ENCODE assay signal across 8 cellular contexts in the genomic region with DNA sequence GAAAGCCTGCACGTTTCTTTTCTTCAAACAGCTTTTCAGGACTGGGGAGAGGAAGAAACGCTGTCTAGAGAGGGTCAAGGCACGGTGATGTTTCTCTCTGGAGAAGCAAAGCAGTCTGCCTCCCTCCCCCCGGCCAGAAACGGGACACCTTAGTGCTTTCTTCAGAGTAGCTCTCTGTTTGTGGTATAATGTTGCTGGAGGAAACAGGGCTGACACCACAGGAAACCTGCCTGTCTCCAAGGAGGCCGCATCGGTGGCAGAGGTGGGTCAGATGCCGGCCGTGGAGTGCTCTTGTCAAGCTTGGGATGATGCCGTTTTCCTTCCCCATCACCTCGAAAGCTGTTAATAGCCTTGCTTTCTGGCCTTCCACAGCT.
DNase-seq lines count a peak whose midpoint lies in the region; ATAC-seq and TF ChIP-seq lines count a peak whose summit lies in the region.

No MANE protein-coding gene starts in this region.

- H3K27ac ChIP-seq in uterus, result peak overlapping the region; percentile 76 to 80
- H3K27ac ChIP-seq in caudate nucleus (ENCODE audit: low read depth, low read length), result no peak overlapping the region

- TF ChIP-seq POLR2A in uterus (IDR thresholded peaks at IDR 0.05), result no peak

- peak; percentile 45 for DNase-seq in Right ventricle myocardium inferior (ENCODE audit: missing footprints)
- no peak for DNase-seq in Right ventricle myocardium superior
- peak; percentile 50 for DNase-seq in activated naive CD8-positive, alpha-beta T cell treated with anti-CD3 and anti-CD28 coated beads, Interleukin-2, amount 50 U/mL, for 24 hours
- peak in 1 of 2 experiments; percentile 52 for DNase-seq in mesothelial cell of epicardium (ENCODE audit: low spot score in 2 of 2, unreplicated experiment in 2 of 2)
- DNase-seq in uterus, result peak; percentile 34 to 44
- DNase-seq in caudate nucleus (lab: John Stamatoyannopoulos, UW), result no peak
- DNase-seq in GM13976 (ENCODE audit: low spot score), result no peak

- TF ChIP-seq CTCF in mesothelial cell of epicardium (IDR thresholded peaks at IDR 0.05; ENCODE audit: unreplicated experiment), result no peak
- TF ChIP-seq CTCF in uterus (IDR thresholded peaks at IDR 0.05), result no peak
- TF ChIP-seq CTCF in GM13976 (IDR thresholded peaks at IDR 0.05; ENCODE audit: borderline replicate concordance, control extremely low read depth, extremely low read depth, insufficient read depth, missing control alignments), result no peak

- H3K4me1 ChIP-seq in uterus, result peaks cover 20 to 31% of the 10 kb centered on the region in 2 donors

- H3K9me3 ChIP-seq in uterus, result no peaks in the 10 kb centered on the region

- H3K4me3 Mint-ChIP-seq in activated naive CD8-positive, alpha-beta T cell treated with anti-CD3 and anti-CD28 coated beads, Interleukin-2, amount 50 U/mL, for 24 hours, result peak overlapping the region; percentile 19
- H3K4me3 Mint-ChIP-seq in mesothelial cell of epicardium, result peak overlapping the region; percentile 14

- H3K9me3 Mint-ChIP-seq in activated naive CD8-positive, alpha-beta T cell treated with anti-CD3 and anti-CD28 coated beads, Interleukin-2, amount 50 U/mL, for 24 hours, result no peaks in the 10 kb centered on the region
- no peaks in the 10 kb centered on the region for H3K9me3 Mint-ChIP-seq in mesothelial cell of epicardium

- H3K27ac Mint-ChIP-seq in activated naive CD8-positive, alpha-beta T cell treated with anti-CD3 and anti-CD28 coated beads, Interleukin-2, amount 50 U/mL, for 24 hours, result peak overlapping the region; percentile 83
- peak overlapping the region; percentile 98 for H3K27ac Mint-ChIP-seq in mesothelial cell of epicardium

- peaks cover 49% of the 10 kb centered on the region for H3K36me3 Mint-ChIP-seq in activated naive CD8-positive, alpha-beta T cell treated with anti-CD3 and anti-CD28 coated beads, Interleukin-2, amount 50 U/mL, for 24 hours (ENCODE audit: low read depth)
- peaks cover 8% of the 10 kb centered on the region for H3K36me3 Mint-ChIP-seq in mesothelial cell of epicardium

- H3K4me1 Mint-ChIP-seq in activated naive CD8-positive, alpha-beta T cell treated with anti-CD3 and anti-CD28 coated beads, Interleukin-2, amount 50 U/mL, for 24 hours, result peaks cover 84% of the 10 kb centered on the region
- peaks cover 90% of the 10 kb centered on the region for H3K4me1 Mint-ChIP-seq in mesothelial cell of epicardium

- no peaks in the 10 kb centered on the region for H3K27me3 Mint-ChIP-seq in activated naive CD8-positive, alpha-beta T cell treated with anti-CD3 and anti-CD28 coated beads, Interleukin-2, amount 50 U/mL, for 24 hours
- no peaks in the 10 kb centered on the region for H3K27me3 Mint-ChIP-seq in mesothelial cell of epicardium (ENCODE audit: low read depth)

- ATAC-seq in Right ventricle myocardium inferior (no peak), Right ventricle myocardium superior (ENCODE audit: poor library complexity) (no peak), HG03159 (IDR thresholded peaks at IDR 0.05; ENCODE audit: unreplicated experiment) (no peak)
- no peak for ATAC-seq in activated naive CD8-positive, alpha-beta T cell treated with anti-CD3 and anti-CD28 coated beads, Interleukin-2, amount 50 U/mL, for 24 hours

- intact Hi-C loops in Right ventricle myocardium inferior (cut with DNase I), result loop anchor here (5.0 kb wide), 4 partner anchors 41 to 136 kb away; no protein-coding TSS in a partner anchor
- intact Hi-C loops in Right ventricle myocardium superior (cut with DNase I), result loop anchor here (5.0 kb wide), 1 partner anchor 139 kb away; a partner anchor contains a TSS
- intact Hi-C loops in uterus (cut with DNase I; ENCODE audit: low total_unique reads), result no loop called here

- H3K36me3 ChIP-seq in uterus, result no peaks in the 10 kb centered on the region

- H3K4me3 ChIP-seq in uterus, result no peak overlapping the region

- H3K27me3 ChIP-seq in uterus, result no peaks in the 10 kb centered on the region

- in situ Hi-C loops in GM13976 (cut with MboI; ENCODE audit: low sequenced_read_pairs, unreplicated experiment), result no loop called here

Comparison
In these comparisons a context has a peak if more than half of its experiments do, and no peak if none do; other contexts are left out.
1. DNase-seq: peak in Right ventricle myocardium inferior (single experiment), activated naive CD8-positive, alpha-beta T cell treated with anti-CD3 and anti-CD28 coated beads, Interleukin-2, amount 50 U/mL, for 24 hours (single experiment) and uterus (2 of 2); none in Right ventricle myocardium superior (single experiment), caudate nucleus (0 of 61) and GM13976 (single experiment).